1 cellular context compared by ENCODE assay signal in the genomic region with DNA sequence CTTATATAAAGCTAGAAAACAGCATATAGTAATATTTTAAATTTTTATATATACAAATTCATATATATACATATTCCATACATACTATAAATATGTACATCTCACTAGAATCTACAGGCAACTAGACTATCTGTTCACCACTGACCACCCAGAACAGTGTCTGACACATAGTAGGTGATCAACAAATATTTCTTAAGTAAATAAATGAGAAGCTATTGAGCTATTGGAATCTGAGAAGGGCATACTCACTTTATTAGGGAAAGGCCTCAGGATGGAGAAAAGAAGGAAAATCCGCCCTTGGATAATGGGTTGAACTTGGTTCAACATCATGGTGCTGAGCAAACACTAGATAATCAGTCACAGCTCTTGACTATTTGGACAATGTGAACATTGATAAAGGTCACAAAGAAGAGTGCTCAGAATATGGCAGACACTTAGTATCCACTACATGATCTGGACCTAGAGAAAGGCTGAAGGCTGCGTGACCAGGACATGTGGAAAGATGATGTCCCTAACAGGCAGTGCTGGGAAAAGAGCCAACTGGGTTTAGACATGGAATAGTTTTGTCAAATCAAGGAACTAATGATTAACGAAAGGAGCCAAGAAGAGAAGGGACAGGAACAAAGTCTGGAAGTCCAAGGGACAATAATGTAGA.
A peak's percentile ranks its signal among the peaks of the same experiment; 100 is the strongest.
TF ChIP-seq lines count a peak whose summit lies in the region.

No MANE protein-coding gene starts in this region.

TF ChIP-seq in HepG2, 621 proteins besides CTCF, POLR2A, EP300 and RAD21 (continued from another document):
- TF ChIP-seq ZSCAN5A (CRISPR knock-in tag; IDR thresholded peaks at IDR 0.05; ENCODE audit: borderline replicate concordance), result no peak
- no peak for TF ChIP-seq ZNF501 (CRISPR knock-in tag; IDR thresholded peaks at IDR 0.05)
- TF ChIP-seq SMC3 (IDR thresholded peaks at IDR 0.05; ENCODE audit: low read length), result no peak
- no peak for TF ChIP-seq CEBPG (CRISPR knock-in tag; IDR thresholded peaks at IDR 0.05)
- TF ChIP-seq, protein P1, sequence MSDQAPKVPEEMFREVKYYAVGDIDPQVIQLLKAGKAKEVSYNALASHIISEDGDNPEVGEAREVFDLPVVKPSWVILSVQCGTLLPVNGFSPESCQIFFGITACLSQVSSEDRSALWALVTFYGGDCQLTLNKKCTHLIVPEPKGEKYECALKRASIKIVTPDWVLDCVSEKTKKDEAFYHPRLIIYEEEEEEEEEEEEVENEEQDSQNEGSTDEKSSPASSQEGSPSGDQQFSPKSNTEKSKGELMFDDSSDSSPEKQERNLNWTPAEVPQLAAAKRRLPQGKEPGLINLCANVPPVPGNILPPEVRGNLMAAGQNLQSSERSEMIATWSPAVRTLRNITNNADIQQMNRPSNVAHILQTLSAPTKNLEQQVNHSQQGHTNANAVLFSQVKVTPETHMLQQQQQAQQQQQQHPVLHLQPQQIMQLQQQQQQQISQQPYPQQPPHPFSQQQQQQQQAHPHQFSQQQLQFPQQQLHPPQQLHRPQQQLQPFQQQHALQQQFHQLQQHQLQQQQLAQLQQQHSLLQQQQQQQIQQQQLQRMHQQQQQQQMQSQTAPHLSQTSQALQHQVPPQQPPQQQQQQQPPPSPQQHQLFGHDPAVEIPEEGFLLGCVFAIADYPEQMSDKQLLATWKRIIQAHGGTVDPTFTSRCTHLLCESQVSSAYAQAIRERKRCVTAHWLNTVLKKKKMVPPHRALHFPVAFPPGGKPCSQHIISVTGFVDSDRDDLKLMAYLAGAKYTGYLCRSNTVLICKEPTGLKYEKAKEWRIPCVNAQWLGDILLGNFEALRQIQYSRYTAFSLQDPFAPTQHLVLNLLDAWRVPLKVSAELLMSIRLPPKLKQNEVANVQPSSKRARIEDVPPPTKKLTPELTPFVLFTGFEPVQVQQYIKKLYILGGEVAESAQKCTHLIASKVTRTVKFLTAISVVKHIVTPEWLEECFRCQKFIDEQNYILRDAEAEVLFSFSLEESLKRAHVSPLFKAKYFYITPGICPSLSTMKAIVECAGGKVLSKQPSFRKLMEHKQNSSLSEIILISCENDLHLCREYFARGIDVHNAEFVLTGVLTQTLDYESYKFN (CRISPR knock-in tag; conservative IDR thresholded peaks at IDR 0.05), result peak; percentile 59; the same call in 1 of the 2 replicates
- TF ChIP-seq HMG20B (CRISPR knock-in tag; conservative IDR thresholded peaks at IDR 0.05), result no peak
- no peak for TF ChIP-seq MBD4 (IDR thresholded peaks at IDR 0.05; ENCODE audit: borderline replicate concordance, low read length)
- no peak for TF ChIP-seq ZNF121 (CRISPR knock-in tag; IDR thresholded peaks at IDR 0.05)
- no peak for TF ChIP-seq TBX3 (IDR thresholded peaks at IDR 0.05; ENCODE audit: borderline replicate concordance)
- TF ChIP-seq AGO1 (IDR thresholded peaks at IDR 0.05; ENCODE audit: low read depth, low read length, poor library complexity, severe bottlenecking), result no peak
- TF ChIP-seq ZNF556 (CRISPR knock-in tag; IDR thresholded peaks at IDR 0.05; ENCODE audit: borderline replicate concordance), result no peak
- no peak for TF ChIP-seq ZNF34 (CRISPR knock-in tag; IDR thresholded peaks at IDR 0.05; ENCODE audit: borderline replicate concordance)
- TF ChIP-seq ZNF644 (CRISPR knock-in tag; IDR thresholded peaks at IDR 0.05; ENCODE audit: low read depth), result peak; percentile 99
- TF ChIP-seq ARID3A (IDR thresholded peaks at IDR 0.05; ENCODE audit: low read depth, low read length), result 0 out of 2 replicates have a peak, but pooled peaks have one; percentile 19
- no peak for TF ChIP-seq TCF7 (IDR thresholded peaks at IDR 0.05; ENCODE audit: low read depth)
- TF ChIP-seq GABPB1 (CRISPR knock-in tag; IDR thresholded peaks at IDR 0.05), result no peak
- TF ChIP-seq, protein P2, sequence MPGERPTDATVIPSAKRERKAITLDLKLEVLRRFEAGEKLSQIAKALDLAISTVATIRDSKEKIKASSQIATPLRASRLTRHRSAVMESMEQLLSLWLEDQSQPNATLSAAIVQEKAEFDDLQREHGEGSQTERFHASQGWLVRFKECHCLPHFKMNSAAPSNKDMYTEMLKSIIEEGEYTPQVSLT (CRISPR knock-in tag; IDR thresholded peaks at IDR 0.05; ENCODE audit: borderline replicate concordance, low read depth), result no peak
- TF ChIP-seq GATAD1 (CRISPR knock-in tag; IDR thresholded peaks at IDR 0.05), result no peak
- TF ChIP-seq, protein P3, sequence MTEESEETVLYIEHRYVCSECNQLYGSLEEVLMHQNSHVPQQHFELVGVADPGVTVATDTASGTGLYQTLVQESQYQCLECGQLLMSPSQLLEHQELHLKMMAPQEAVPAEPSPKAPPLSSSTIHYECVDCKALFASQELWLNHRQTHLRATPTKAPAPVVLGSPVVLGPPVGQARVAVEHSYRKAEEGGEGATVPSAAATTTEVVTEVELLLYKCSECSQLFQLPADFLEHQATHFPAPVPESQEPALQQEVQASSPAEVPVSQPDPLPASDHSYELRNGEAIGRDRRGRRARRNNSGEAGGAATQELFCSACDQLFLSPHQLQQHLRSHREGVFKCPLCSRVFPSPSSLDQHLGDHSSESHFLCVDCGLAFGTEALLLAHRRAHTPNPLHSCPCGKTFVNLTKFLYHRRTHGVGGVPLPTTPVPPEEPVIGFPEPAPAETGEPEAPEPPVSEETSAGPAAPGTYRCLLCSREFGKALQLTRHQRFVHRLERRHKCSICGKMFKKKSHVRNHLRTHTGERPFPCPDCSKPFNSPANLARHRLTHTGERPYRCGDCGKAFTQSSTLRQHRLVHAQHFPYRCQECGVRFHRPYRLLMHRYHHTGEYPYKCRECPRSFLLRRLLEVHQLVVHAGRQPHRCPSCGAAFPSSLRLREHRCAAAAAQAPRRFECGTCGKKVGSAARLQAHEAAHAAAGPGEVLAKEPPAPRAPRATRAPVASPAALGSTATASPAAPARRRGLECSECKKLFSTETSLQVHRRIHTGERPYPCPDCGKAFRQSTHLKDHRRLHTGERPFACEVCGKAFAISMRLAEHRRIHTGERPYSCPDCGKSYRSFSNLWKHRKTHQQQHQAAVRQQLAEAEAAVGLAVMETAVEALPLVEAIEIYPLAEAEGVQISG (CRISPR knock-in tag; IDR thresholded peaks at IDR 0.05), result no peak
- TF ChIP-seq ESRRA (CRISPR knock-in tag; IDR thresholded peaks at IDR 0.05; ENCODE audit: low read depth), result peak; percentile 53; the same call in 1 of the 2 replicates
- no peak for TF ChIP-seq ZNF549 (CRISPR knock-in tag; IDR thresholded peaks at IDR 0.05)
- no peak for TF ChIP-seq FOXA1 (IDR thresholded peaks at IDR 0.05)
- peak; percentile 71 for TF ChIP-seq FOXA1 (CRISPR knock-in tag; IDR thresholded peaks at IDR 0.05)
- no peak for TF ChIP-seq SATB2 (CRISPR knock-in tag; IDR thresholded peaks at IDR 0.05)
- TF ChIP-seq MEF2D (CRISPR knock-in tag; IDR thresholded peaks at IDR 0.05), result no peak
- no peak for TF ChIP-seq ZNF468 (CRISPR knock-in tag; IDR thresholded peaks at IDR 0.05)
- no peak for TF ChIP-seq MTA3 (CRISPR knock-in tag; IDR thresholded peaks at IDR 0.05)
- TF ChIP-seq, protein P4, sequence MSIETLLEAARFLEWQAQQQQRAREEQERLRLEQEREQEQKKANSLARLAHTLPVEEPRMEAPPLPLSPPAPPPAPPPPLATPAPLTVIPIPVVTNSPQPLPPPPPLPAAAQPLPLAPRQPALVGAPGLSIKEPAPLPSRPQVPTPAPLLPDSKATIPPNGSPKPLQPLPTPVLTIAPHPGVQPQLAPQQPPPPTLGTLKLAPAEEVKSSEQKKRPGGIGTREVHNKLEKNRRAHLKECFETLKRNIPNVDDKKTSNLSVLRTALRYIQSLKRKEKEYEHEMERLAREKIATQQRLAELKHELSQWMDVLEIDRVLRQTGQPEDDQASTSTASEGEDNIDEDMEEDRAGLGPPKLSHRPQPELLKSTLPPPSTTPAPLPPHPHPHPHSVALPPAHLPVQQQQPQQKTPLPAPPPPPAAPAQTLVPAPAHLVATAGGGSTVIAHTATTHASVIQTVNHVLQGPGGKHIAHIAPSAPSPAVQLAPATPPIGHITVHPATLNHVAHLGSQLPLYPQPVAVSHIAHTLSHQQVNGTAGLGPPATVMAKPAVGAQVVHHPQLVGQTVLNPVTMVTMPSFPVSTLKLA (IDR thresholded peaks at IDR 0.05), result no peak
- TF ChIP-seq ZNF263 (CRISPR knock-in tag; IDR thresholded peaks at IDR 0.05), result no peak
- no peak for TF ChIP-seq SIX1 (CRISPR knock-in tag; IDR thresholded peaks at IDR 0.05; ENCODE audit: borderline replicate concordance)
- TF ChIP-seq SSRP1 (CRISPR knock-in tag; IDR thresholded peaks at IDR 0.05), result no peak
- TF ChIP-seq ZNF660 (CRISPR knock-in tag; IDR thresholded peaks at IDR 0.05; ENCODE audit: borderline replicate concordance, low read depth), result no peak
- no peak for TF ChIP-seq ZNF547 (CRISPR knock-in tag; IDR thresholded peaks at IDR 0.05)
- peak; percentile 96 for TF ChIP-seq ZMYM4 (CRISPR knock-in tag; IDR thresholded peaks at IDR 0.05)
- peak; percentile 54; the same call in 1 of the 2 replicates for TF ChIP-seq ZNF337 (CRISPR knock-in tag; IDR thresholded peaks at IDR 0.05; ENCODE audit: borderline replicate concordance, low read depth)
- no peak for TF ChIP-seq ZNF790 (CRISPR knock-in tag; IDR thresholded peaks at IDR 0.05; ENCODE audit: borderline replicate concordance)
- TF ChIP-seq, protein P5, sequence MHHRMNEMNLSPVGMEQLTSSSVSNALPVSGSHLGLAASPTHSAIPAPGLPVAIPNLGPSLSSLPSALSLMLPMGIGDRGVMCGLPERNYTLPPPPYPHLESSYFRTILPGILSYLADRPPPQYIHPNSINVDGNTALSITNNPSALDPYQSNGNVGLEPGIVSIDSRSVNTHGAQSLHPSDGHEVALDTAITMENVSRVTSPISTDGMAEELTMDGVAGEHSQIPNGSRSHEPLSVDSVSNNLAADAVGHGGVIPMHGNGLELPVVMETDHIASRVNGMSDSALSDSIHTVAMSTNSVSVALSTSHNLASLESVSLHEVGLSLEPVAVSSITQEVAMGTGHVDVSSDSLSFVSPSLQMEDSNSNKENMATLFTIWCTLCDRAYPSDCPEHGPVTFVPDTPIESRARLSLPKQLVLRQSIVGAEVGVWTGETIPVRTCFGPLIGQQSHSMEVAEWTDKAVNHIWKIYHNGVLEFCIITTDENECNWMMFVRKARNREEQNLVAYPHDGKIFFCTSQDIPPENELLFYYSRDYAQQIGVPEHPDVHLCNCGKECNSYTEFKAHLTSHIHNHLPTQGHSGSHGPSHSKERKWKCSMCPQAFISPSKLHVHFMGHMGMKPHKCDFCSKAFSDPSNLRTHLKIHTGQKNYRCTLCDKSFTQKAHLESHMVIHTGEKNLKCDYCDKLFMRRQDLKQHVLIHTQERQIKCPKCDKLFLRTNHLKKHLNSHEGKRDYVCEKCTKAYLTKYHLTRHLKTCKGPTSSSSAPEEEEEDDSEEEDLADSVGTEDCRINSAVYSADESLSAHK (CRISPR knock-in tag; IDR thresholded peaks at IDR 0.05; ENCODE audit: borderline replicate concordance), result no peak
- TF ChIP-seq HNRNPUL1 (IDR thresholded peaks at IDR 0.05; ENCODE audit: low read depth, low read length), result no peak
